1 cellular context compared by ENCODE assay signal in the genomic region with DNA sequence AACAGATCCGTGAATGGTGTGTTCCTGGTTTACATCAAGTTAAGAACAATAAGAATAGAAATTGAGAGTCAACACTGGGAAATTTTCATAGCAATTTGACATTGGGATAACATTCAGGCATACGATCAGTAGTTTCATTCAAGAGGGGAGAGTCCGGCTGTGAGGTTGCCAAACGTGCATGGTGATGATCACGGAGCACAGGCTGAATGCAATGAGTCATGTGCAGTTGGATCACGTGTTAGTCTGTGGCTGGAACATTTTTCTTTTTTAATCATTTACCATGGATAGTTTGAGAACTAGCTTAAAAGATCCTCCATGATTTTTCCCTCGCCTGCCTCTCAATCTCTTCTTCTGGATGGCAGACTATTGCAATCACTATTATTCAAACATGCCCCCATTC.
TF ChIP-seq lines count a peak whose summit lies in the region.

No MANE protein-coding gene starts in this region.

TF ChIP-seq in HepG2, 621 proteins besides CTCF, POLR2A, EP300 and RAD21 (continued from another document):
- TF ChIP-seq, protein P1, sequence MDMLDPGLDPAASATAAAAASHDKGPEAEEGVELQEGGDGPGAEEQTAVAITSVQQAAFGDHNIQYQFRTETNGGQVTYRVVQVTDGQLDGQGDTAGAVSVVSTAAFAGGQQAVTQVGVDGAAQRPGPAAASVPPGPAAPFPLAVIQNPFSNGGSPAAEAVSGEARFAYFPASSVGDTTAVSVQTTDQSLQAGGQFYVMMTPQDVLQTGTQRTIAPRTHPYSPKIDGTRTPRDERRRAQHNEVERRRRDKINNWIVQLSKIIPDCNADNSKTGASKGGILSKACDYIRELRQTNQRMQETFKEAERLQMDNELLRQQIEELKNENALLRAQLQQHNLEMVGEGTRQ (IDR thresholded peaks at IDR 0.05; ENCODE audit: low read depth, low read length): peak; percentile 75
- TF ChIP-seq, protein P1 (CRISPR knock-in tag; IDR thresholded peaks at IDR 0.05; ENCODE audit: borderline replicate concordance): no peak
- TF ChIP-seq ZNF543 (CRISPR knock-in tag; IDR thresholded peaks at IDR 0.05) (no peak), SMYD3 (CRISPR knock-in tag; IDR thresholded peaks at IDR 0.05) (no peak), MIXL1 (CRISPR knock-in tag; IDR thresholded peaks at IDR 0.05) (no peak), RXRA (CRISPR knock-in tag; IDR thresholded peaks at IDR 0.05) (no peak), KLF12 (CRISPR knock-in tag; IDR thresholded peaks at IDR 0.05; ENCODE audit: borderline replicate concordance) (no peak), FOSL2 (CRISPR knock-in tag; IDR thresholded peaks at IDR 0.05) (peak; percentile 81), CREM (IDR thresholded peaks at IDR 0.05) (no peak), CREM (CRISPR knock-in tag; IDR thresholded peaks at IDR 0.05) (no peak), HNRNPH1 (optimal IDR thresholded peaks at IDR 0.05; ENCODE audit: low read depth, low read length) (no peak)
- TF ChIP-seq, protein P2, sequence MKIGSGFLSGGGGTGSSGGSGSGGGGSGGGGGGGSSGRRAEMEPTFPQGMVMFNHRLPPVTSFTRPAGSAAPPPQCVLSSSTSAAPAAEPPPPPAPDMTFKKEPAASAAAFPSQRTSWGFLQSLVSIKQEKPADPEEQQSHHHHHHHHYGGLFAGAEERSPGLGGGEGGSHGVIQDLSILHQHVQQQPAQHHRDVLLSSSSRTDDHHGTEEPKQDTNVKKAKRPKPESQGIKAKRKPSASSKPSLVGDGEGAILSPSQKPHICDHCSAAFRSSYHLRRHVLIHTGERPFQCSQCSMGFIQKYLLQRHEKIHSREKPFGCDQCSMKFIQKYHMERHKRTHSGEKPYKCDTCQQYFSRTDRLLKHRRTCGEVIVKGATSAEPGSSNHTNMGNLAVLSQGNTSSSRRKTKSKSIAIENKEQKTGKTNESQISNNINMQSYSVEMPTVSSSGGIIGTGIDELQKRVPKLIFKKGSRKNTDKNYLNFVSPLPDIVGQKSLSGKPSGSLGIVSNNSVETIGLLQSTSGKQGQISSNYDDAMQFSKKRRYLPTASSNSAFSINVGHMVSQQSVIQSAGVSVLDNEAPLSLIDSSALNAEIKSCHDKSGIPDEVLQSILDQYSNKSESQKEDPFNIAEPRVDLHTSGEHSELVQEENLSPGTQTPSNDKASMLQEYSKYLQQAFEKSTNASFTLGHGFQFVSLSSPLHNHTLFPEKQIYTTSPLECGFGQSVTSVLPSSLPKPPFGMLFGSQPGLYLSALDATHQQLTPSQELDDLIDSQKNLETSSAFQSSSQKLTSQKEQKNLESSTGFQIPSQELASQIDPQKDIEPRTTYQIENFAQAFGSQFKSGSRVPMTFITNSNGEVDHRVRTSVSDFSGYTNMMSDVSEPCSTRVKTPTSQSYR (CRISPR knock-in tag; IDR thresholded peaks at IDR 0.05; ENCODE audit: borderline replicate concordance): no peak
- TF ChIP-seq, protein P3, sequence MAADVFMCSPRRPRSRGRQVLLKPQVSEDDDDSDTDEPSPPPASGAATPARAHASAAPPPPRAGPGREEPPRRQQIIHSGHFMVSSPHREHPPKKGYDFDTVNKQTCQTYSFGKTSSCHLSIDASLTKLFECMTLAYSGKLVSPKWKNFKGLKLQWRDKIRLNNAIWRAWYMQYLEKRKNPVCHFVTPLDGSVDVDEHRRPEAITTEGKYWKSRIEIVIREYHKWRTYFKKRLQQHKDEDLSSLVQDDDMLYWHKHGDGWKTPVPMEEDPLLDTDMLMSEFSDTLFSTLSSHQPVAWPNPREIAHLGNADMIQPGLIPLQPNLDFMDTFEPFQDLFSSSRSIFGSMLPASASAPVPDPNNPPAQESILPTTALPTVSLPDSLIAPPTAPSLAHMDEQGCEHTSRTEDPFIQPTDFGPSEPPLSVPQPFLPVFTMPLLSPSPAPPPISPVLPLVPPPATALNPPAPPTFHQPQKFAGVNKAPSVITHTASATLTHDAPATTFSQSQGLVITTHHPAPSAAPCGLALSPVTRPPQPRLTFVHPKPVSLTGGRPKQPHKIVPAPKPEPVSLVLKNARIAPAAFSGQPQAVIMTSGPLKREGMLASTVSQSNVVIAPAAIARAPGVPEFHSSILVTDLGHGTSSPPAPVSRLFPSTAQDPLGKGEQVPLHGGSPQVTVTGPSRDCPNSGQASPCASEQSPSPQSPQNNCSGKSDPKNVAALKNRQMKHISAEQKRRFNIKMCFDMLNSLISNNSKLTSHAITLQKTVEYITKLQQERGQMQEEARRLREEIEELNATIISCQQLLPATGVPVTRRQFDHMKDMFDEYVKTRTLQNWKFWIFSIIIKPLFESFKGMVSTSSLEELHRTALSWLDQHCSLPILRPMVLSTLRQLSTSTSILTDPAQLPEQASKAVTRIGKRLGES (CRISPR knock-in tag; IDR thresholded peaks at IDR 0.05; ENCODE audit: borderline replicate concordance): no peak
- TF ChIP-seq, protein P4, sequence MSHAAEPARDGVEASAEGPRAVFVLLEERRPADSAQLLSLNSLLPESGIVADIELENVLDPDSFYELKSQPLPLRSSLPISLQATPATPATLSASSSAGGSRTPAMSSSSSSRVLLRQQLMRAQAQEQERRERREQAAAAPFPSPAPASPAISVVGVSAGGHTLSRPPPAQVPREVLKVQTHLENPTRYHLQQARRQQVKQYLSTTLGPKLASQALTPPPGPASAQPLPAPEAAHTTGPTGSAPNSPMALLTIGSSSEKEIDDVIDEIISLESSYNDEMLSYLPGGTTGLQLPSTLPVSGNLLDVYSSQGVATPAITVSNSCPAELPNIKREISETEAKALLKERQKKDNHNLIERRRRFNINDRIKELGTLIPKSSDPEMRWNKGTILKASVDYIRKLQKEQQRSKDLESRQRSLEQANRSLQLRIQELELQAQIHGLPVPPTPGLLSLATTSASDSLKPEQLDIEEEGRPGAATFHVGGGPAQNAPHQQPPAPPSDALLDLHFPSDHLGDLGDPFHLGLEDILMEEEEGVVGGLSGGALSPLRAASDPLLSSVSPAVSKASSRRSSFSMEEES (CRISPR knock-in tag; IDR thresholded peaks at IDR 0.05): 0 out of 2 replicates have a peak, but pooled peaks have one; percentile 28
